ENCODE assay signal across 24 cellular contexts in the genomic region with DNA sequence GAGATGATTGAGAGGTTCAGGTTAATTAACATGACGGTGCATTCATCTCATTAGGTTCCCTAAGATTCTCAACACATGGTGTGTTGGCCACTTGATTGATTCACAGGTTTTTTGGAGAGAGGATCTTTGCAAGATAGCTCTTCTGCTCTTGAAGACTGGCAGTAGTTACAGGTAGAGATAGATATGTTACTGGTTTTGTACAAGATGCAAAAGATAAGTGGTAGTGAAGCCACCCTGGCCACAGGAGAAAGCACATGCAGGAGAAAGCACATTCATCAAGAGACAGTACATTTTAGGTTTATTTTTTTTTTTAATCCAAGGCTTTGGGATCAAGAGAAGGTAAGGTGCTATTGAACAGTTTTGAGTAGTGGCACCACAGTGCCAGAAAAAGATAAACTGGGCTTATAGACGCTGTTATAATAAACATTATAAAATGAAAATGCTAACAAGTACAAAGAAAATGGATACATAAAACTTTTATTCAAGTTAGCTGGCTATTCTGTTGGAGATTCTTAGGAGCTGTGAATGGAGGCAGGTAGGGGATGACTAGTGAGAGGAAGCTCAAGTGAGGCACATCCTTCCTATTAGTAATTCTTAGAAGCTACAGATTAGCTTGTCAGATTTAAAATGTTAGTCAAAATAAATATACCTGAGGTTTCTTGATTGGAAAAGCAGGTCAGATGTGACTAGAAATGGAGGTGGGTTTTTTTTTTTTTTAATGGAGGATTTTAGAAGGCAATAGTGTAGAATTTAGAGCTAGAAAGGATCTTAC. TPM values are rescaled to one million over a fixed set of nuclear protein-coding genes. Genes with fewer than 3 reads are reported as not detected.
A peak's percentile ranks its signal among the peaks of the same experiment; 100 is the strongest.
DNase-seq lines count a peak whose midpoint lies in the region; ATAC-seq and TF ChIP-seq lines count a peak whose summit lies in the region.
"Had no signal": no experiment of that assay in that cellular context is flagged by ENCODE, and none has a peak within 500 bp of the region (broad histone marks: within the 10 kb centered on the region; RNA-seq: fewer than 3 reads in every experiment).

No MANE protein-coding gene starts in this region.

- no peak for DNase-seq in activated naive CD4-positive, alpha-beta T cell treated with anti-CD3 and anti-CD28 coated beads, Interleukin-2, amount 50 U/mL, for 16 hours
- DNase-seq in Panc1 (ENCODE audit: low read depth, low spot score) (no peak), nephron progenitor cell (no peak), foreskin melanocyte (no peak)
- no peak for DNase-seq in activated naive CD8-positive, alpha-beta T cell treated with anti-CD3 and anti-CD28 coated beads, Interleukin-2, amount 10 ng/mL, durations not matched to agents 7 days and 5 days
- no peak for DNase-seq in natural killer cell treated with Interleukin-12 subunit alpha and Interleukin-12 subunit beta and Interleukin-15 and Interleukin-18, amount 100 ng/mL, for 72 hours (ENCODE audit: low spot score)
- DNase-seq: ACHN; activated CD4-positive, alpha-beta T cell treated with anti-CD3 and anti-CD28 coated beads, Interleukin-2, amount 50 U/mL, for 1 hour; activated CD8-positive, alpha-beta memory T cell treated with anti-CD3 and anti-CD28 coated beads, Interleukin-2, amount 50 U/mL, for 4 hours; activated gamma-delta T cell; gastrocnemius medialis; HCEC 1CT; lower lobe of right lung; NCI-H146; NCI-H345; NCI-H69; Right ventricle myocardium superior; stimulated activated CD4-positive, alpha-beta T cell treated with anti-CD3 and anti-CD28 coated beads, Interleukin-4, amount 100 ng/mL, for 1 hour; substantia nigra; upper lobe of left lung had no signal

- no peaks in the 10 kb centered on the region for H3K27me3 ChIP-seq in Panc1 (ENCODE audit: control insufficient read depth, insufficient read depth, low read length)
- H3K27me3 ChIP-seq: breast epithelium, gastrocnemius medialis, upper lobe of left lung had no signal

- no peaks in the 10 kb centered on the region; the same call in 1 of the 2 replicates for H3K36me3 ChIP-seq in Panc1 (ENCODE audit: control insufficient read depth, insufficient read depth, low read length)
- H3K36me3 ChIP-seq: breast epithelium had no signal

- ATAC-seq in Panc1 (no peak), HG02763 (IDR thresholded peaks at IDR 0.05; ENCODE audit: unreplicated experiment) (no peak)
- no peak for ATAC-seq in activated naive CD8-positive, alpha-beta T cell treated with anti-CD3 and anti-CD28 coated beads, Interleukin-2, amount 10 ng/mL, durations not matched to agents 7 days and 5 days (ENCODE audit: low read depth)
- peak in 1 of 2 donors; percentile 68 for ATAC-seq in natural killer cell treated with Interleukin-12 subunit alpha and Interleukin-12 subunit beta and Interleukin-15 and Interleukin-18, amount 100 ng/mL, for 72 hours
- ATAC-seq: gastrocnemius medialis, lower lobe of right lung had no signal

- no peaks in the 10 kb centered on the region for H3K9me3 ChIP-seq in Panc1 (ENCODE audit: control insufficient read depth, insufficient read depth, low read depth, low read length)
- H3K9me3 ChIP-seq: breast epithelium, gastrocnemius medialis, lower lobe of right lung, upper lobe of left lung had no signal

- H3K9me3 Mint-ChIP-seq in activated naive CD4-positive, alpha-beta T cell treated with anti-CD3 and anti-CD28 coated beads, Interleukin-2, amount 50 U/mL, for 24 hours = peaks cover 5% of the 10 kb centered on the region
- H3K9me3 Mint-ChIP-seq in activated naive CD8-positive, alpha-beta T cell treated with anti-CD3 and anti-CD28 coated beads, Interleukin-2, amount 10 ng/mL, durations not matched to agents 7 days and 5 days = no peaks in the 10 kb centered on the region
- H3K9me3 Mint-ChIP-seq in natural killer cell treated with Interleukin-12 subunit alpha and Interleukin-12 subunit beta and Interleukin-15 and Interleukin-18, amount 100 ng/mL, for 72 hours = no peaks in the 10 kb centered on the region
- peaks cover 47% of the 10 kb centered on the region for H3K9me3 Mint-ChIP-seq in nephron progenitor cell
- H3K9me3 Mint-ChIP-seq: IgD-negative memory B cell had no signal

- H3K36me3 Mint-ChIP-seq in activated naive CD4-positive, alpha-beta T cell treated with anti-CD3 and anti-CD28 coated beads, Interleukin-2, amount 50 U/mL, for 24 hours = peaks cover 14% of the 10 kb centered on the region
- peaks cover 45% of the 10 kb centered on the region for H3K36me3 Mint-ChIP-seq in activated naive CD8-positive, alpha-beta T cell treated with anti-CD3 and anti-CD28 coated beads, Interleukin-2, amount 10 ng/mL, durations not matched to agents 7 days and 5 days
- H3K36me3 Mint-ChIP-seq in natural killer cell treated with Interleukin-12 subunit alpha and Interleukin-12 subunit beta and Interleukin-15 and Interleukin-18, amount 100 ng/mL, for 72 hours = peaks cover 17% of the 10 kb centered on the region
- peaks cover 85% of the 10 kb centered on the region for H3K36me3 Mint-ChIP-seq in nephron progenitor cell (ENCODE audit: low read depth)

- no peaks in the 10 kb centered on the region; the same call in 1 of the 2 replicates for H3K4me1 ChIP-seq in Panc1 (ENCODE audit: control insufficient read depth, insufficient read depth, low read length)
- H3K4me1 ChIP-seq: breast epithelium had no signal

- TF ChIP-seq CTCF in Panc1 (IDR thresholded peaks at IDR 0.05) = no peak
- TF ChIP-seq CTCF in nephron progenitor cell (IDR thresholded peaks at IDR 0.05) = no peak

- peaks cover 63% of the 10 kb centered on the region for H3K4me1 Mint-ChIP-seq in activated naive CD4-positive, alpha-beta T cell treated with anti-CD3 and anti-CD28 coated beads, Interleukin-2, amount 50 U/mL, for 24 hours
- H3K4me1 Mint-ChIP-seq in activated naive CD8-positive, alpha-beta T cell treated with anti-CD3 and anti-CD28 coated beads, Interleukin-2, amount 10 ng/mL, durations not matched to agents 7 days and 5 days = peaks cover 38% of the 10 kb centered on the region
- peaks cover 50 to 56% of the 10 kb centered on the region in 2 donors for H3K4me1 Mint-ChIP-seq in natural killer cell treated with Interleukin-12 subunit alpha and Interleukin-12 subunit beta and Interleukin-15 and Interleukin-18, amount 100 ng/mL, for 72 hours (ENCODE audit: low read depth in 2 of 2)
- no peaks in the 10 kb centered on the region for H3K4me1 Mint-ChIP-seq in nephron progenitor cell

- in situ Hi-C loops in Panc1 (cut with HindIII; ENCODE audit: low pct_unique_long_range_greater_than_20kb, low sequenced_read_pairs) = no loop called here

- POLR2A ChIA-PET in Panc1 (lab: Charles Lee) = interaction anchor here (0.6 to 0.7 kb wide), 3 partner anchors 149 to 459 kb away, joined by 4 to 14 read pairs (median 4); no protein-coding TSS in a partner anchor
- POLR2A ChIA-PET in activated naive CD8-positive, alpha-beta T cell treated with anti-CD3 and anti-CD28 coated beads, Interleukin-2, amount 10 ng/mL, durations not matched to agents 7 days and 5 days (lab: Charles Lee) = interaction anchor here (0.7 to 1.2 kb wide), 3 partner anchors 11 to 587 kb away, joined by 3 to 6 read pairs (median 3); partner anchors contain the start of gene SELENOT

- H3K27ac ChIP-seq in Panc1 (ENCODE audit: low read length) = no peak overlapping the region
- H3K27ac ChIP-seq: breast epithelium, gastrocnemius medialis, lower lobe of right lung, upper lobe of left lung had no signal

- CTCF ChIA-PET in Panc1 (lab: Charles Lee) = interaction anchor here (0.7 kb wide), 1 partner anchor 150 kb away, joined by 3 read pairs; no protein-coding TSS in a partner anchor

- intact Hi-C loops in Panc1 (cut with micrococcal nuclease; ENCODE audit: unreplicated experiment) = no loop called here

- peak overlapping the region; percentile 49 for H3K4me3 Mint-ChIP-seq in activated naive CD4-positive, alpha-beta T cell treated with anti-CD3 and anti-CD28 coated beads, Interleukin-2, amount 50 U/mL, for 24 hours
- peak overlapping the region; percentile 1 for H3K4me3 Mint-ChIP-seq in activated naive CD8-positive, alpha-beta T cell treated with anti-CD3 and anti-CD28 coated beads, Interleukin-2, amount 10 ng/mL, durations not matched to agents 7 days and 5 days
- peak overlapping the region; percentile 30 for H3K4me3 Mint-ChIP-seq in natural killer cell treated with Interleukin-12 subunit alpha and Interleukin-12 subunit beta and Interleukin-15 and Interleukin-18, amount 100 ng/mL, for 72 hours
- H3K4me3 Mint-ChIP-seq in nephron progenitor cell = no peak overlapping the region

- H3K27me3 Mint-ChIP-seq in activated naive CD4-positive, alpha-beta T cell treated with anti-CD3 and anti-CD28 coated beads, Interleukin-2, amount 50 U/mL, for 24 hours = no peaks in the 10 kb centered on the region
- H3K27me3 Mint-ChIP-seq in activated naive CD8-positive, alpha-beta T cell treated with anti-CD3 and anti-CD28 coated beads, Interleukin-2, amount 10 ng/mL, durations not matched to agents 7 days and 5 days = no peaks in the 10 kb centered on the region
- no peaks in the 10 kb centered on the region for H3K27me3 Mint-ChIP-seq in natural killer cell treated with Interleukin-12 subunit alpha and Interleukin-12 subunit beta and Interleukin-15 and Interleukin-18, amount 100 ng/mL, for 72 hours
- H3K27me3 Mint-ChIP-seq in nephron progenitor cell (ENCODE audit: low read depth, poor library complexity) = no peaks in the 10 kb centered on the region
- H3K27me3 Mint-ChIP-seq: IgD-negative memory B cell had no signal

- peak overlapping the region; percentile 30 for H3K27ac Mint-ChIP-seq in activated naive CD4-positive, alpha-beta T cell treated with anti-CD3 and anti-CD28 coated beads, Interleukin-2, amount 50 U/mL, for 24 hours
- H3K27ac Mint-ChIP-seq in activated naive CD8-positive, alpha-beta T cell treated with anti-CD3 and anti-CD28 coated beads, Interleukin-2, amount 10 ng/mL, durations not matched to agents 7 days and 5 days = peak overlapping the region; percentile 52
- peak overlapping the region; percentile 9 to 49 for H3K27ac Mint-ChIP-seq in natural killer cell treated with Interleukin-12 subunit alpha and Interleukin-12 subunit beta and Interleukin-15 and Interleukin-18, amount 100 ng/mL, for 72 hours
- no peak overlapping the region for H3K27ac Mint-ChIP-seq in nephron progenitor cell
- H3K27ac Mint-ChIP-seq: IgD-negative memory B cell had no signal

- BruUV-seq in Panc1 (replicated peaks; lab: Mats Ljungman, UMichigan) = TSS peak; percentile 14

- H3K4me3 ChIP-seq in Panc1 (ENCODE audit: low read depth in 2 of 2, low read length in 2 of 2) = no peak overlapping the region
- H3K4me3 ChIP-seq: breast epithelium, gastrocnemius medialis, lower lobe of right lung, upper lobe of left lung had no signal

RNA-seq across cellular contexts. Expression of gene SELENOT, which starts 10.8 kb away (rescaled TPM):
- total RNA-seq in Panc1 (2021; ENCODE audit: unreplicated experiment) = 114 TPM
- 75.4 TPM for polyA plus RNA-seq in Panc1 (2012; ENCODE audit: insufficient read length)
- total RNA-seq in activated naive CD8-positive, alpha-beta T cell treated with anti-CD3 and anti-CD28 coated beads, Interleukin-2, amount 10 ng/mL, durations not matched to agents 7 days and 5 days = 10 to 100 TPM; 92.5 to 94.2 TPM
- total RNA-seq in natural killer cell treated with Interleukin-12 subunit alpha and Interleukin-12 subunit beta and Interleukin-15 and Interleukin-18, amount 100 ng/mL, for 72 hours = 100 to 1,000 TPM in 1 of 2 donors, 10 to 100 TPM in 1; 72.4 to 147 TPM
